ENCODE assay signal across 15 cellular contexts in the genomic region with DNA sequence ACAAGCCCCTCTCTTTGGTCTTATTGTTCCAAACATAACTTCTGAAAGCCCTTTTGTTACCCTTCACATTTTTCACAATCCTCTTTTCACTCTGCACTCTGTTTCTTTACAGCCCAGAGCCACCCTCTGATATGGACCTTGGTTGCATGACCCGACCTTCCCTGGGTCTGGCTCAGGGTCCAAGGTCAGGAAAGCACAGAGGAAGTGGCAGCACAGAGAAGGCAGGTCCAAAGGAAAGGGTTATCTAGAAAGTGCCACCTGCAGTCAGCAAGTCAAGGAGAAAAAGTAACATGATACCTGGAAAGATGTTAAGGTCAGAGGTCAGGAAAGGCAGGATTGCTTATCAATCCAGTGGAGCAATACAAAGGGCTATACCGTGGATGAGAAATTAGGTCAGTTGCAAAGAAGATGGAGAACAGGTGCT. TPM values are rescaled to one million over a fixed set of nuclear protein-coding genes. Genes with fewer than 3 reads are reported as not detected.
A peak's percentile ranks its signal among the peaks of the same experiment; 100 is the strongest.
DNase-seq lines count a peak whose midpoint lies in the region; ATAC-seq and TF ChIP-seq lines count a peak whose summit lies in the region.
"Had no signal": no experiment of that assay in that cellular context is flagged by ENCODE, and none has a peak within 500 bp of the region (broad histone marks: within the 10 kb centered on the region; RNA-seq: fewer than 3 reads in every experiment).

No MANE protein-coding gene starts in this region.

- CTCF ChIA-PET in AG04450 (lab: Charles Lee): interaction anchor here (1.5 kb wide), 1 partner anchor 151 kb away, joined by 5 read pairs; no protein-coding TSS in a partner anchor

- H3K9me3 ChIP-seq in AG04450 (ENCODE audit: control insufficient read depth, insufficient read depth, low read length): no peaks in the 10 kb centered on the region
- no peaks in the 10 kb centered on the region for H3K9me3 ChIP-seq in RWPE2 (ENCODE audit: severe bottlenecking)
- H3K9me3 ChIP-seq: upper lobe of right lung had no signal

- peaks cover 67% of the 10 kb centered on the region for H3K4me1 ChIP-seq in RWPE2 (ENCODE audit: insufficient read depth, poor library complexity, severe bottlenecking)

- H3K27me3 ChIP-seq in AG04450 (ENCODE audit: control insufficient read depth, insufficient read depth, low read length) (no peaks in the 10 kb centered on the region), RWPE2 (ENCODE audit: insufficient read depth, poor library complexity, severe bottlenecking) (no peaks in the 10 kb centered on the region)
- H3K27me3 ChIP-seq: upper lobe of right lung had no signal

- TF ChIP-seq CTCF in AG04450 (IDR thresholded peaks at IDR 0.05; ENCODE audit: low read depth, low read length) (no peak), RWPE2 (IDR thresholded peaks at IDR 0.05; ENCODE audit: poor library complexity, severe bottlenecking) (no peak), osteocyte (IDR thresholded peaks at IDR 0.05) (no peak)

- H3K9me3 Mint-ChIP-seq in osteocyte (ENCODE audit: unreplicated experiment): no peaks in the 10 kb centered on the region
- H3K9me3 Mint-ChIP-seq in effector memory CD8-positive, alpha-beta T cell: no peaks in the 10 kb centered on the region
- H3K9me3 Mint-ChIP-seq: natural killer cell treated with Interleukin-12 subunit alpha and Interleukin-12 subunit beta and Interleukin-15 and Interleukin-18, amount 100 ng/mL, for 72 hours; T-helper 2 cell treated with Interferon-gamma antibody and Interleukin-4, amounts not matched to agents 5 μg/mL and 100 μg/mL, for 36 hours had no signal

- H3K27ac Mint-ChIP-seq in osteocyte (ENCODE audit: unreplicated experiment): peak overlapping the region; percentile 90
- no peak overlapping the region for H3K27ac Mint-ChIP-seq in effector memory CD8-positive, alpha-beta T cell
- H3K27ac Mint-ChIP-seq: T-helper 2 cell treated with Interferon-gamma antibody and Interleukin-4, amounts not matched to agents 5 μg/mL and 100 μg/mL, for 36 hours had no signal

- H3K27ac ChIP-seq in AG04450 (ENCODE audit: low read depth, low read length) (peak overlapping the region; percentile 92), RWPE2 (ENCODE audit: poor library complexity, severe bottlenecking) (peak overlapping the region; percentile 94), epithelial cell of prostate (peak overlapping the region; percentile 71)
- H3K27ac ChIP-seq: upper lobe of right lung had no signal

- H3K36me3 ChIP-seq in RWPE2 (ENCODE audit: low read depth): peaks cover 97% of the 10 kb centered on the region

- H3K4me3 ChIP-seq in AG04450 (ENCODE audit: low read depth, low read length) (no peak overlapping the region), RWPE2 (ENCODE audit: severe bottlenecking) (no peak overlapping the region)
- H3K4me3 ChIP-seq: upper lobe of right lung had no signal

- H3K4me3 Mint-ChIP-seq in osteocyte (ENCODE audit: unreplicated experiment): no peak overlapping the region
- no peak overlapping the region for H3K4me3 Mint-ChIP-seq in effector memory CD8-positive, alpha-beta T cell
- H3K4me3 Mint-ChIP-seq: T-helper 2 cell treated with Interferon-gamma antibody and Interleukin-4, amounts not matched to agents 5 μg/mL and 100 μg/mL, for 36 hours had no signal

- peaks cover 2% of the 10 kb centered on the region for H3K36me3 Mint-ChIP-seq in osteocyte (ENCODE audit: unreplicated experiment)
- no peaks in the 10 kb centered on the region for H3K36me3 Mint-ChIP-seq in effector memory CD8-positive, alpha-beta T cell (ENCODE audit: insufficient read depth)

- POLR2A ChIA-PET in AG04450 (lab: Yijun Ruan, JAX): interaction anchor here (0.6 kb wide), 1 partner anchor 83 kb away, joined by 7 read pairs; no protein-coding TSS in a partner anchor

- no peak for ATAC-seq in RWPE2 (ENCODE audit: low read depth)
- no peak for ATAC-seq in HG03378 (IDR thresholded peaks at IDR 0.05; ENCODE audit: unreplicated experiment)
- no peak for ATAC-seq in effector memory CD8-positive, alpha-beta T cell (replicated peaks)
- ATAC-seq in GM18517 (IDR thresholded peaks at IDR 0.05; ENCODE audit: unreplicated experiment): no peak
- ATAC-seq: natural killer cell treated with Interleukin-12 subunit alpha and Interleukin-12 subunit beta and Interleukin-15 and Interleukin-18, amount 100 ng/mL, for 72 hours; upper lobe of right lung had no signal

- H3K4me1 Mint-ChIP-seq in osteocyte (ENCODE audit: unreplicated experiment): peaks cover 64% of the 10 kb centered on the region
- peaks cover 0 to 2% of the 10 kb centered on the region in 2 donors for H3K4me1 Mint-ChIP-seq in effector memory CD8-positive, alpha-beta T cell (ENCODE audit: low read depth in 2 of 2)

- DNase-seq in AG04450 (ENCODE audit: low read depth, low spot score): no peak
- no peak for DNase-seq in RWPE2 (ENCODE audit: low spot score)
- no peak for DNase-seq in epithelial cell of prostate (ENCODE audit: low read depth, low spot score)
- DNase-seq in osteocyte (ENCODE audit: extremely low spot score, unreplicated experiment): no peak
- DNase-seq in T-helper 1 cell: no peak
- no peak for DNase-seq in effector memory CD8-positive, alpha-beta T cell
- DNase-seq: activated CD4-positive, CD25-positive, alpha-beta regulatory T cell treated with anti-CD3 and anti-CD28 coated beads, Interleukin-2, amount 50 U/mL, for 72 hours; activated effector memory CD4-positive, alpha-beta T cell treated with Interleukin-2 at 50 U/mL for 16 hours; NCI-H1092 treated with DMSO at 0.1 percent for 48 hours; stimulated activated CD4-positive, alpha-beta T cell treated with anti-CD3 and anti-CD28 coated beads, Interleukin-2, amount 100 ng/mL, for 24 hours; upper lobe of right lung had no signal

- H3K27me3 Mint-ChIP-seq in osteocyte (ENCODE audit: unreplicated experiment): no peaks in the 10 kb centered on the region
- H3K27me3 Mint-ChIP-seq in effector memory CD8-positive, alpha-beta T cell: peaks cover 7 to 15% of the 10 kb centered on the region in 2 donors

RNA-seq across cellular contexts. Expression of a gene that starts 18.4 kb away (rescaled TPM):
- polyA plus RNA-seq in AG04450 (2011; rRNA removed): 20.6 and 24.9 TPM in 2 replicates
- polyA minus RNA-seq in AG04450 (2011; rRNA and poly(A)+ RNA removed): 23.1 and 29.7 TPM in 2 replicates
- 7.9 and 8.8 TPM in 2 replicates for total RNA-seq in osteocyte
